8 cellular contexts compared by ENCODE assay signal in genomic region chr1:155934933-155935590, GRCh38. TPM values are rescaled to one million over a fixed set of nuclear protein-coding genes. Genes with fewer than 3 reads are reported as not detected.
DNase-seq lines count a peak whose midpoint lies in the region; ATAC-seq, FAIRE-seq and TF ChIP-seq lines count a peak whose summit lies in the region.

No MANE protein-coding gene starts in this region.

- no peak for FAIRE-seq in kidney (lab: Jason Lieb, UNC)

- H3K27me3 ChIP-seq in upper lobe of right lung, result no peaks in the 10 kb centered on the region

- H3K4me3 ChIP-seq in kidney (ENCODE audit: low read length in 2 of 2), result peak overlapping the region; percentile 82 to 98
- H3K4me3 ChIP-seq in upper lobe of right lung, result peak overlapping the region; percentile 91

- no peak for ATAC-seq in T-helper 17 cell
- peak; percentile 7 for ATAC-seq in upper lobe of right lung
- no peak for ATAC-seq in GM18505 (IDR thresholded peaks at IDR 0.05; ENCODE audit: unreplicated experiment)

- H3K36me3 Mint-ChIP-seq in activated T-cell treated with anti-CD3 and anti-CD28 coated beads, Interleukin-2, amount 50 U/mL, for 24 hours (ENCODE audit: low read depth), result no peaks in the 10 kb centered on the region
- no peaks in the 10 kb centered on the region for H3K36me3 Mint-ChIP-seq in T-helper 17 cell (ENCODE audit: low read depth)

- TF ChIP-seq CTCF in kidney (IDR thresholded peaks at IDR 0.05; ENCODE audit: borderline replicate concordance, extremely low read depth, insufficient read depth), result no peak
- no peak for TF ChIP-seq CTCF in upper lobe of right lung (IDR thresholded peaks at IDR 0.05)

- peaks cover 39% of the 10 kb centered on the region for H3K4me1 Mint-ChIP-seq in activated T-cell treated with anti-CD3 and anti-CD28 coated beads, Interleukin-2, amount 50 U/mL, for 24 hours (ENCODE audit: low read depth)
- H3K4me1 Mint-ChIP-seq in T-helper 17 cell, result peaks cover 12% of the 10 kb centered on the region

- intact Hi-C loops in kidney (cut with DNase I), result no loop called here
- intact Hi-C loops in upper lobe of right lung (cut with DNase I), result no loop called here

- H3K27me3 Mint-ChIP-seq in activated T-cell treated with anti-CD3 and anti-CD28 coated beads, Interleukin-2, amount 50 U/mL, for 24 hours, result no peaks in the 10 kb centered on the region
- H3K27me3 Mint-ChIP-seq in T-helper 17 cell, result no peaks in the 10 kb centered on the region

- no peak overlapping the region for H3K27ac Mint-ChIP-seq in activated T-cell treated with anti-CD3 and anti-CD28 coated beads, Interleukin-2, amount 50 U/mL, for 24 hours
- no peak overlapping the region for H3K27ac Mint-ChIP-seq in T-helper 17 cell

- DNase-seq in activated T-cell treated with anti-CD3 and anti-CD28 coated beads, Interleukin-2, amount 50 U/mL, for 48 hours, result peak; percentile 18 to 41
- DNase-seq in activated T-cell treated with anti-CD3 and anti-CD28 coated beads, Interleukin-2, amount 50 U/mL, for 24 hours, result no peak
- DNase-seq in T-helper 17 cell (no peak), kidney (no peak), upper lobe of right lung (no peak), GOT3 (lab: John Stamatoyannopoulos, UW) (no peak), activated gamma-delta T cell treated with Interleukin-2 at 50 U/mL for 16 hours (no peak)

- H3K4me3 Mint-ChIP-seq in activated T-cell treated with anti-CD3 and anti-CD28 coated beads, Interleukin-2, amount 50 U/mL, for 24 hours, result no peak overlapping the region
- H3K4me3 Mint-ChIP-seq in T-helper 17 cell, result peak overlapping the region; percentile 12

- H3K4me1 ChIP-seq in kidney (ENCODE audit: control insufficient read depth in 1 of 2, insufficient read depth in 1 of 2, low read depth in 1 of 2, low read length in 2 of 2) (peaks cover 13 to 24% of the 10 kb centered on the region in 2 donors), upper lobe of right lung (peaks cover 61% of the 10 kb centered on the region)

- no peak for TF ChIP-seq POLR2A in GM18505 (IDR thresholded peaks at IDR 0.05; ENCODE audit: borderline replicate concordance, extremely low read depth, insufficient read depth, insufficient read length)

- peak overlapping the region in 1 of 2 donors; percentile 96 for H3K9ac ChIP-seq in kidney (ENCODE audit: low read length in 2 of 2)

- peak overlapping the region; percentile 88 to 96 for H3K27ac ChIP-seq in kidney (ENCODE audit: low read depth in 2 of 2, low read length in 2 of 2)
- peak overlapping the region; percentile 94 for H3K27ac ChIP-seq in upper lobe of right lung

- no peaks in the 10 kb centered on the region for H3K9me3 ChIP-seq in T-helper 17 cell (ENCODE audit: control insufficient read depth, low read length, poor library complexity, severe bottlenecking)
- H3K9me3 ChIP-seq in kidney (ENCODE audit: control insufficient read depth in 1 of 2, low read length in 2 of 2), result no peaks in the 10 kb centered on the region
- no peaks in the 10 kb centered on the region for H3K9me3 ChIP-seq in upper lobe of right lung

- no peaks in the 10 kb centered on the region for H3K9me3 Mint-ChIP-seq in activated T-cell treated with anti-CD3 and anti-CD28 coated beads, Interleukin-2, amount 50 U/mL, for 24 hours

- H3K36me3 ChIP-seq in kidney (ENCODE audit: control insufficient read depth in 1 of 2, insufficient read depth in 2 of 2, low read length in 2 of 2) (peaks cover 3 to 16% of the 10 kb centered on the region in 2 donors), upper lobe of right lung (peaks cover 34% of the 10 kb centered on the region)

RNA-seq across cellular contexts. Expression of gene KHDC4, which starts 0.8 kb away (rescaled TPM):
- total RNA-seq in T-helper 17 cell (10 to 100 TPM; 59.9 to 63.1 TPM), kidney (57.4 TPM), upper lobe of right lung (40.1 TPM)
- polyA plus RNA-seq in kidney (ENCODE audit: insufficient read depth, low read depth, low replicate concordance), result 19.8 TPM

RNA-seq across cellular contexts. Expression of gene RXFP4, which starts 6.4 kb away (rescaled TPM):
- total RNA-seq in T-helper 17 cell, result not detected
- not detected for total RNA-seq in kidney
- polyA plus RNA-seq in kidney (ENCODE audit: insufficient read depth, low read depth, low replicate concordance), result 0.32 TPM
- not detected for total RNA-seq in upper lobe of right lung

RNA-seq across cellular contexts. Expression of gene RIT1, which starts 23.9 kb away (rescaled TPM):
- total RNA-seq in T-helper 17 cell (10 to 100 TPM; 47.8 to 64.6 TPM), kidney (40.8 TPM), upper lobe of right lung (49.9 TPM)
- polyA plus RNA-seq in kidney (ENCODE audit: insufficient read depth, low read depth, low replicate concordance), result 33.2 TPM

RNA-seq across cellular contexts. Expression of gene ARHGEF2, which starts 43.3 kb away (rescaled TPM):
- total RNA-seq in T-helper 17 cell (100 to 1,000 TPM in 1 of 2 donors, 10 to 100 TPM in 1; 86.1 to 123 TPM), kidney (99.6 TPM), upper lobe of right lung (220 TPM)
- polyA plus RNA-seq in kidney (ENCODE audit: insufficient read depth, low read depth, low replicate concordance), result 32.3 TPM

Comparison
In these comparisons a context has a peak if more than half of its experiments do, and no peak if none do; other contexts are left out.
1. DNase-seq: peak in activated T-cell treated with anti-CD3 and anti-CD28 coated beads, Interleukin-2, amount 50 U/mL, for 48 hours (2 of 2); none in activated T-cell treated with anti-CD3 and anti-CD28 coated beads, Interleukin-2, amount 50 U/mL, for 24 hours (single experiment), T-helper 17 cell (0 of 3), kidney (single experiment), upper lobe of right lung (single experiment), GOT3 (single experiment) and activated gamma-delta T cell treated with Interleukin-2 at 50 U/mL for 16 hours (single experiment).